22 cellular contexts compared by ENCODE assay signal in the genomic region with DNA sequence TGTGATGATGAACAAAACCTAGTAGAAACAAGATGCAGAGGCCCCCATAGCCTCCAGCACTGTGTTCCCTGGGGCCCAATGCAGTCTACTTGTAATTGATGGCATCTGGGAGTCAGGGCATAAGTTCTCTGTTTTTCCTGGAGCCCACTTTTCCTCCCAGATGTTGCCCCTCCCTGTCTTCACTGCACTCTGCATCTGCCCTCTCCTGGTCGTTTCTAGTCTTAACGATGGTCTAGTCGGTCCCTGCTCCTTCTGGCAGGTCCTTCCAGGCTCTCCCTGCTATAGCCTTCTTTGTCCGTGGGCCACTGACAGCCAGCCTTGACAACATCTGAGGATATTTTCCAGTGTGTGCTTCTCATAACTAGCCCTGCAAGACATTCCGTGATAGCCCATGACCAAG.
"Had no signal": no experiment of that assay in that cellular context is flagged by ENCODE, and none has a peak within 500 bp of the region (broad histone marks: within the 10 kb centered on the region; RNA-seq: fewer than 3 reads in every experiment).

No MANE protein-coding gene starts in this region.

- FAIRE-seq: astrocyte, bronchial epithelial cell had no signal

- H3K4me3 Mint-ChIP-seq: activated naive CD4-positive, alpha-beta T cell treated with anti-CD3 and anti-CD28 coated beads, Interleukin-2, amount 50 U/mL, for 24 hours; activated T-cell treated with anti-CD3 and anti-CD28 coated beads, Interleukin-2, amount 50 U/mL, for 4 hours; memory B cell; neural progenitor cell had no signal

- H3K4me3 ChIP-seq: gastroesophageal sphincter, heart left ventricle, mucosa of descending colon, neural progenitor cell, suprapubic skin, vagina had no signal

- H3K27ac Mint-ChIP-seq: activated naive CD4-positive, alpha-beta T cell treated with anti-CD3 and anti-CD28 coated beads, Interleukin-2, amount 50 U/mL, for 24 hours; memory B cell; neural progenitor cell; progenitor cell of endocrine pancreas had no signal

- H3K9me3 Mint-ChIP-seq: activated naive CD4-positive, alpha-beta T cell treated with anti-CD3 and anti-CD28 coated beads, Interleukin-2, amount 50 U/mL, for 24 hours; activated T-cell treated with anti-CD3 and anti-CD28 coated beads, Interleukin-2, amount 50 U/mL, for 4 hours; memory B cell; naive B cell had no signal

- H3K9ac ChIP-seq: neural progenitor cell had no signal

- DNase-seq: activated CD4-positive, alpha-beta T cell treated with anti-CD3 and anti-CD28 coated beads, Interleukin-2, amount 50 U/mL, for 1 hour; activated CD4-positive, CD25-positive, alpha-beta regulatory T cell treated with anti-CD3 and anti-CD28 coated beads, Interleukin-2, amount 50 U/mL, for 72 hours; activated CD8-positive, alpha-beta memory T cell treated with anti-CD3 and anti-CD28 coated beads, Interleukin-2, amount 50 U/mL, for 4 hours; activated effector memory CD4-positive, alpha-beta T cell treated with anti-CD3 and anti-CD28 coated beads, Interleukin-2, amount 50 U/mL, for 16 hours; activated T-cell treated with anti-CD3 and anti-CD28 coated beads, Interleukin-2, amount 50 U/mL, for 4 hours; effector CD4-positive, alpha-beta T cell; heart left ventricle; kidney glomerular epithelial cell; mucosa of descending colon; naive B cell; stimulated activated CD4-positive, alpha-beta T cell treated with anti-CD3 and anti-CD28 coated beads, Interleukin-2, amount 100 ng/mL, for 24 hours; stimulated activated naive CD8-positive, alpha-beta T cell treated with anti-CD3 and anti-CD28 coated beads, Interleukin-15, Interleukin-2, amounts not matched to agents 100 U/mL and 50 U/mL, for 24 hours; trophoblast cell had no signal

- H3K27ac ChIP-seq: gastroesophageal sphincter, heart left ventricle, neural progenitor cell, suprapubic skin, vagina had no signal

- H3K4me2 ChIP-seq: neural progenitor cell had no signal

- H3K36me3 Mint-ChIP-seq: activated naive CD4-positive, alpha-beta T cell treated with anti-CD3 and anti-CD28 coated beads, Interleukin-2, amount 50 U/mL, for 24 hours; memory B cell; naive B cell had no signal

- H2AFZ ChIP-seq: neural progenitor cell had no signal

- H3K36me3 ChIP-seq: gastroesophageal sphincter, heart left ventricle, neural progenitor cell, suprapubic skin, vagina had no signal

- H3K9me3 ChIP-seq: gastroesophageal sphincter, mucosa of descending colon, suprapubic skin, vagina had no signal

- H3K27me3 ChIP-seq: gastroesophageal sphincter, heart left ventricle, neural progenitor cell, suprapubic skin, vagina had no signal
